18 cellular contexts compared by ENCODE assay signal in genomic region chr20:38132910-38133501, GRCh38. TPM values are rescaled to one million over a fixed set of nuclear protein-coding genes. Genes with fewer than 3 reads are reported as not detected.
DNase-seq lines count a peak whose midpoint lies in the region; ATAC-seq, FAIRE-seq and TF ChIP-seq lines count a peak whose summit lies in the region.
"Had no signal": no experiment of that assay in that cellular context is flagged by ENCODE, and none has a peak within 500 bp of the region (broad histone marks: within the 10 kb centered on the region; RNA-seq: fewer than 3 reads in every experiment).

No MANE protein-coding gene starts in this region.

- no peak overlapping the region for H3K4me3 Mint-ChIP-seq in natural killer cell treated with Interleukin-12 subunit alpha and Interleukin-12 subunit beta and Interleukin-15 and Interleukin-18, amount 100 ng/mL, for 72 hours
- H3K4me3 Mint-ChIP-seq in natural killer cell, result no peak overlapping the region
- no peak overlapping the region for H3K4me3 Mint-ChIP-seq in chondrocyte (ENCODE audit: unreplicated experiment)
- H3K4me3 Mint-ChIP-seq: CD4-positive, CD25-positive, alpha-beta regulatory T cell had no signal

- intact Hi-C loops in natural killer cell (cut with micrococcal nuclease) (no loop called here), lower lobe of right lung (cut with DNase I) (no loop called here)

- H3K27ac ChIP-seq in lower lobe of right lung (peak overlapping the region; percentile 41), SJCRH30 (no peak overlapping the region)

- peaks cover 75% of the 10 kb centered on the region for H3K36me3 ChIP-seq in lower lobe of right lung
- H3K36me3 ChIP-seq in SJCRH30, result no peaks in the 10 kb centered on the region

- no peaks in the 10 kb centered on the region for H3K9me3 ChIP-seq in lower lobe of right lung
- H3K9me3 ChIP-seq in SJCRH30 (replicated peaks), result no peaks in the 10 kb centered on the region
- H3K9me3 ChIP-seq: MG63, SJSA1 had no signal

- TF ChIP-seq CTCF in natural killer cell (IDR thresholded peaks at IDR 0.05) (no peak), chondrocyte (IDR thresholded peaks at IDR 0.05) (no peak), lower lobe of right lung (IDR thresholded peaks at IDR 0.05) (no peak)

- H3K27ac Mint-ChIP-seq in natural killer cell treated with Interleukin-12 subunit alpha and Interleukin-12 subunit beta and Interleukin-15 and Interleukin-18, amount 100 ng/mL, for 72 hours, result peak overlapping the region; percentile 18 to 70
- H3K27ac Mint-ChIP-seq in natural killer cell (no peak overlapping the region), chondrocyte (ENCODE audit: unreplicated experiment) (no peak overlapping the region)
- H3K27ac Mint-ChIP-seq: CD4-positive, CD25-positive, alpha-beta regulatory T cell had no signal

- peaks cover 6 to 7% of the 10 kb centered on the region in 2 donors for H3K4me1 Mint-ChIP-seq in natural killer cell treated with Interleukin-12 subunit alpha and Interleukin-12 subunit beta and Interleukin-15 and Interleukin-18, amount 100 ng/mL, for 72 hours (ENCODE audit: low read depth in 2 of 2)
- H3K4me1 Mint-ChIP-seq in natural killer cell (peaks cover 0 to 6% of the 10 kb centered on the region in 2 donors), chondrocyte (ENCODE audit: low read depth) (peaks cover 27% of the 10 kb centered on the region)

- no peaks in the 10 kb centered on the region for H3K27me3 Mint-ChIP-seq in natural killer cell treated with Interleukin-12 subunit alpha and Interleukin-12 subunit beta and Interleukin-15 and Interleukin-18, amount 100 ng/mL, for 72 hours
- no peaks in the 10 kb centered on the region for H3K27me3 Mint-ChIP-seq in natural killer cell (ENCODE audit: low read depth in 2 of 2)
- H3K27me3 Mint-ChIP-seq in chondrocyte (ENCODE audit: low read depth), result no peaks in the 10 kb centered on the region
- H3K27me3 Mint-ChIP-seq: CD4-positive, CD25-positive, alpha-beta regulatory T cell had no signal

- peak; percentile 29 for DNase-seq in natural killer cell treated with Interleukin-12 subunit alpha and Interleukin-12 subunit beta and Interleukin-15 and Interleukin-18, amount 100 ng/mL, for 72 hours (ENCODE audit: low spot score)
- no peak for DNase-seq in natural killer cell
- DNase-seq in chondrocyte (ENCODE audit: low spot score), result peak; percentile 32
- peak; percentile 7 for DNase-seq in lower lobe of right lung
- no peak for DNase-seq in DMS 273 (lab: John Stamatoyannopoulos, UW; ENCODE audit: unreplicated experiment)
- no peak for DNase-seq in GM19239 (ENCODE audit: insufficient read length, low spot score)
- no peak for DNase-seq in SJCRH30
- DNase-seq: ACHN; CD4-positive, CD25-positive, alpha-beta regulatory T cell; GF-D8; GOT3; MG63; NCI-H1105; NCI-H1694 treated with DMSO at 0.1 percent for 48 hours; NCI-H82 had no signal

- H3K9me3 Mint-ChIP-seq in natural killer cell treated with Interleukin-12 subunit alpha and Interleukin-12 subunit beta and Interleukin-15 and Interleukin-18, amount 100 ng/mL, for 72 hours, result no peaks in the 10 kb centered on the region
- no peaks in the 10 kb centered on the region for H3K9me3 Mint-ChIP-seq in natural killer cell
- H3K9me3 Mint-ChIP-seq in chondrocyte (ENCODE audit: low read depth), result no peaks in the 10 kb centered on the region
- H3K9me3 Mint-ChIP-seq: CD4-positive, CD25-positive, alpha-beta regulatory T cell had no signal

- ATAC-seq in natural killer cell treated with Interleukin-12 subunit alpha and Interleukin-12 subunit beta and Interleukin-15 and Interleukin-18, amount 100 ng/mL, for 72 hours, result no peak
- ATAC-seq in natural killer cell (no peak), lower lobe of right lung (no peak), GM21423 (IDR thresholded peaks at IDR 0.05; ENCODE audit: unreplicated experiment) (no peak)

- H3K4me3 ChIP-seq in lower lobe of right lung (no peak overlapping the region), SJCRH30 (no peak overlapping the region)
- H3K4me3 ChIP-seq: MG63, SJSA1 had no signal

- no peak for FAIRE-seq in GM19239 (lab: Jason Lieb, UNC)
- FAIRE-seq: D721Med had no signal

- H3K36me3 Mint-ChIP-seq in natural killer cell treated with Interleukin-12 subunit alpha and Interleukin-12 subunit beta and Interleukin-15 and Interleukin-18, amount 100 ng/mL, for 72 hours, result no peaks in the 10 kb centered on the region
- no peaks in the 10 kb centered on the region for H3K36me3 Mint-ChIP-seq in natural killer cell
- no peaks in the 10 kb centered on the region for H3K36me3 Mint-ChIP-seq in chondrocyte (ENCODE audit: low read depth)
- H3K36me3 Mint-ChIP-seq: CD4-positive, CD25-positive, alpha-beta regulatory T cell had no signal

- no peaks in the 10 kb centered on the region for H3K27me3 ChIP-seq in lower lobe of right lung (ENCODE audit: low read depth)
- no peaks in the 10 kb centered on the region for H3K27me3 ChIP-seq in SJCRH30
- H3K27me3 ChIP-seq: MG63, SJSA1 had no signal

- H3K4me1 ChIP-seq in lower lobe of right lung, result peaks cover 32% of the 10 kb centered on the region
- peaks cover 20% of the 10 kb centered on the region for H3K4me1 ChIP-seq in SJCRH30

RNA-seq across cellular contexts. Expression of gene TGM2, which starts 32.1 kb away (rescaled TPM):
- total RNA-seq in natural killer cell treated with Interleukin-12 subunit alpha and Interleukin-12 subunit beta and Interleukin-15 and Interleukin-18, amount 100 ng/mL, for 72 hours, result 1 to 10 TPM in 1 of 2 donors, under 1 TPM in 1; 0.81 to 2.4 TPM
- total RNA-seq in natural killer cell, result under 1 TPM in 2 of 3 donors, not detected in 1; 0.33 TPM
- 7.1 to 22.3 TPM (median 17.7 TPM) in 3 replicates for total RNA-seq in chondrocyte
- total RNA-seq in lower lobe of right lung, result 362 TPM
- total RNA-seq in SJCRH30 (2014; rRNA removed; shearing (Covaris generic)), result 0.10 and 0.13 TPM in 2 replicates
- total RNA-seq: CD4-positive, CD25-positive, alpha-beta regulatory T cell had no signal

Comparison
In these comparisons a context has a peak if more than half of its experiments do, and no peak if none do; other contexts are left out.
1. DNase-seq: peak in natural killer cell treated with Interleukin-12 subunit alpha and Interleukin-12 subunit beta and Interleukin-15 and Interleukin-18, amount 100 ng/mL, for 72 hours (single experiment), chondrocyte (single experiment) and lower lobe of right lung (single experiment); none in natural killer cell (single experiment), DMS 273 (single experiment), GM19239 (single experiment) and SJCRH30 (0 of 2).
2. H3K27ac Mint-ChIP-seq: peak in natural killer cell treated with Interleukin-12 subunit alpha and Interleukin-12 subunit beta and Interleukin-15 and Interleukin-18, amount 100 ng/mL, for 72 hours (2 of 2); none in natural killer cell (0 of 2) and chondrocyte (single experiment).
3. RNA of gene TGM2, which starts 32.1 kb away (total RNA-seq): 362 TPM in lower lobe of right lung (single experiment); 7.1 to 22.3 TPM in chondrocyte, 0.81 to 2.4 TPM in natural killer cell treated with Interleukin-12 subunit alpha and Interleukin-12 subunit beta and Interleukin-15 and Interleukin-18, amount 100 ng/mL, for 72 hours, 0.33 TPM in natural killer cell and 0.10 to 0.13 TPM in SJCRH30; every median in the first group is over 10 times any median in the second.